Comparison of ENCODE assay signal across 7 cellular contexts in genomic region chr11:112961146-112961668, GRCh38. TPM values are rescaled to one million over a fixed set of nuclear protein-coding genes. Genes with fewer than 3 reads are reported as not detected.
DNase-seq lines count a peak whose midpoint lies in the region; ATAC-seq and TF ChIP-seq lines count a peak whose summit lies in the region.

NCAM1 (plus strand) TSS chr11:112961420.

- H3K36me3 Mint-ChIP-seq in T-helper 1 cell treated with Interleukin-12 subunit alpha and Interleukin-12 subunit beta and Interleukin-4 antibody, amounts not matched to agents 30 μg/mL and 1 μg/mL, for 36 hours (ENCODE audit: low read depth) = no peaks in the 10 kb centered on the region
- H3K36me3 Mint-ChIP-seq in stimulated activated naive B cell treated with anti-CD40 and anti-IgM and Interleukin-4, amounts not matched to agents 10 μg/mL and 1 μg/mL and 100 μg/mL, for 72 hours = peaks cover 0 to 4% of the 10 kb centered on the region in 2 donors

- DNase-seq in GM03348 (ENCODE audit: low spot score) (peak; percentile 60), NCI-H146 (lab: John Stamatoyannopoulos, UW) (peak; percentile 96), lower lobe of right lung (peak; percentile 52)
- DNase-seq in stimulated activated naive B cell treated with anti-CD40 and anti-IgM and Interleukin-4, amounts not matched to agents 10 μg/mL and 1 μg/mL and 100 μg/mL, for 72 hours = peak; percentile 2

- TF ChIP-seq CTCF in lower lobe of right lung (IDR thresholded peaks at IDR 0.05) = no peak

- no peaks in the 10 kb centered on the region for H3K4me1 ChIP-seq in endocrine pancreas (ENCODE audit: control insufficient read depth, insufficient read depth, low read length)
- peaks cover 25% of the 10 kb centered on the region for H3K4me1 ChIP-seq in lower lobe of right lung

- H3K36me3 ChIP-seq in endocrine pancreas (ENCODE audit: control insufficient read depth, insufficient read depth, low read length) (no peaks in the 10 kb centered on the region), lower lobe of right lung (no peaks in the 10 kb centered on the region)

- no peaks in the 10 kb centered on the region for H3K9me3 Mint-ChIP-seq in T-helper 1 cell treated with Interleukin-12 subunit alpha and Interleukin-12 subunit beta and Interleukin-4 antibody, amounts not matched to agents 30 μg/mL and 1 μg/mL, for 36 hours
- no peaks in the 10 kb centered on the region for H3K9me3 Mint-ChIP-seq in stimulated activated naive B cell treated with anti-CD40 and anti-IgM and Interleukin-4, amounts not matched to agents 10 μg/mL and 1 μg/mL and 100 μg/mL, for 72 hours

- no peaks in the 10 kb centered on the region for H3K9me3 ChIP-seq in endocrine pancreas (ENCODE audit: control insufficient read depth, low read length)
- no peaks in the 10 kb centered on the region for H3K9me3 ChIP-seq in lower lobe of right lung

- peak within 1 kb of the TSS; percentile 33 for H3K27ac Mint-ChIP-seq in T-helper 1 cell treated with Interleukin-12 subunit alpha and Interleukin-12 subunit beta and Interleukin-4 antibody, amounts not matched to agents 30 μg/mL and 1 μg/mL, for 36 hours
- H3K27ac Mint-ChIP-seq in stimulated activated naive B cell treated with anti-CD40 and anti-IgM and Interleukin-4, amounts not matched to agents 10 μg/mL and 1 μg/mL and 100 μg/mL, for 72 hours = peak within 1 kb of the TSS; percentile 70

- peak within 1 kb of the TSS; percentile 86 for H3K4me3 Mint-ChIP-seq in T-helper 1 cell treated with Interleukin-12 subunit alpha and Interleukin-12 subunit beta and Interleukin-4 antibody, amounts not matched to agents 30 μg/mL and 1 μg/mL, for 36 hours
- peak within 1 kb of the TSS; percentile 56 to 75 for H3K4me3 Mint-ChIP-seq in stimulated activated naive B cell treated with anti-CD40 and anti-IgM and Interleukin-4, amounts not matched to agents 10 μg/mL and 1 μg/mL and 100 μg/mL, for 72 hours

- H3K27ac ChIP-seq in lower lobe of right lung = no peak within 1 kb of the TSS

- intact Hi-C loops in lower lobe of right lung (cut with DNase I) = no loop called here

- ATAC-seq in lower lobe of right lung (peak; percentile 48 to 50), GM21528 (IDR thresholded peaks at IDR 0.05; ENCODE audit: low FRiP score, unreplicated experiment) (no peak)
- ATAC-seq in stimulated activated naive B cell treated with anti-CD40 and anti-IgM and Interleukin-4, amounts not matched to agents 10 μg/mL and 1 μg/mL and 100 μg/mL, for 72 hours (replicated peaks) = peak; percentile 38 to 61

- peaks cover 12% of the 10 kb centered on the region for H3K4me1 Mint-ChIP-seq in T-helper 1 cell treated with Interleukin-12 subunit alpha and Interleukin-12 subunit beta and Interleukin-4 antibody, amounts not matched to agents 30 μg/mL and 1 μg/mL, for 36 hours (ENCODE audit: low read depth)
- H3K4me1 Mint-ChIP-seq in stimulated activated naive B cell treated with anti-CD40 and anti-IgM and Interleukin-4, amounts not matched to agents 10 μg/mL and 1 μg/mL and 100 μg/mL, for 72 hours = peaks cover 12 to 15% of the 10 kb centered on the region in 2 donors

- H3K4me3 ChIP-seq in endocrine pancreas (ENCODE audit: control insufficient read depth, insufficient read depth, low read length) (peak within 1 kb of the TSS; percentile 71), lower lobe of right lung (peak within 1 kb of the TSS; percentile 54)

- H3K9ac ChIP-seq in endocrine pancreas (ENCODE audit: control insufficient read depth, insufficient read depth, low read length) = peak within 1 kb of the TSS; percentile 72

- no peaks in the 10 kb centered on the region for H3K27me3 ChIP-seq in endocrine pancreas (ENCODE audit: control insufficient read depth, insufficient read depth, low read length)
- H3K27me3 ChIP-seq in lower lobe of right lung (ENCODE audit: low read depth) = peaks cover 75% of the 10 kb centered on the region

- H3K27me3 Mint-ChIP-seq in T-helper 1 cell treated with Interleukin-12 subunit alpha and Interleukin-12 subunit beta and Interleukin-4 antibody, amounts not matched to agents 30 μg/mL and 1 μg/mL, for 36 hours (ENCODE audit: low read depth) = peaks cover 82% of the 10 kb centered on the region
- H3K27me3 Mint-ChIP-seq in stimulated activated naive B cell treated with anti-CD40 and anti-IgM and Interleukin-4, amounts not matched to agents 10 μg/mL and 1 μg/mL and 100 μg/mL, for 72 hours = peaks cover 51 to 67% of the 10 kb centered on the region in 2 donors

RNA-seq across cellular contexts. Expression of gene NCAM1, which starts in this region (rescaled TPM):
- total RNA-seq in lower lobe of right lung = 3.5 TPM

Comparison
In these comparisons a context has a peak if more than half of its experiments do, and no peak if none do; other contexts are left out.
1. DNase-seq: peak in every context shown above with its lines; median percentile 96 in NCI-H146; 60 in GM03348; 52 in lower lobe of right lung; 2 in stimulated activated naive B cell treated with anti-CD40 and anti-IgM and Interleukin-4, amounts not matched to agents 10 μg/mL and 1 μg/mL and 100 μg/mL, for 72 hours.